Comparison of ENCODE assay signal across 22 cellular contexts in the genomic region with DNA sequence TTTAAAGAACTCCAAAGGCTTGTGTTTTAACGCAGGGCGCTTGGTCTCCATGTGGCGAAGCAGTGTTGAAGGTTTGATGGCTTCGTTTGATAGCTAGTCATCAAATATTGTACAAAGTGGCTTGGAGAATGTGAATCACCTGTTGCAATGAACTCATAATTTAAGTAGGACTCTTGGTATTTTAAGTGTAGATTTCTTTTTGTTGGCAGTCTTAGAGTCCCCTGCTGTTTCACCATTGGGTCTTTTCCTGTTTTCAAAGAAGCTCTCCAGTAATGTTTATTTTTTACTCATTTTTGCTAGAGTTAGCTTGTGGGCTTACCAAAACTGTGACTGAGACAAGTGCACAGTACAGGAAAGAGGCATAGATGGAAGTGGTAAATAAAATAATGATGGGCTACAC. TPM values are rescaled to one million over a fixed set of nuclear protein-coding genes. Genes with fewer than 3 reads are reported as not detected.
DNase-seq lines count a peak whose midpoint lies in the region; ATAC-seq and TF ChIP-seq lines count a peak whose summit lies in the region.
"Had no signal": no experiment of that assay in that cellular context is flagged by ENCODE, and none has a peak within 500 bp of the region (broad histone marks: within the 10 kb centered on the region; RNA-seq: fewer than 3 reads in every experiment).

No MANE protein-coding gene starts in this region.

- peaks cover 90% of the 10 kb centered on the region for H3K79me2 ChIP-seq in PC-9 (ENCODE audit: low read depth)

- H3K4me2 ChIP-seq in PC-9: peak overlapping the region; percentile 39
- H3K4me2 ChIP-seq: BLaER1 had no signal

- no peaks in the 10 kb centered on the region for H3K9me2 ChIP-seq in PC-9 (ENCODE audit: insufficient read depth)

- H3K4me1 Mint-ChIP-seq in MCF 10A (ENCODE audit: insufficient read depth, unreplicated experiment): peaks cover 26% of the 10 kb centered on the region
- peaks cover 0 to 3% (median 0%) of the 10 kb centered on the region in 7 donors for H3K4me1 Mint-ChIP-seq in naive thymus-derived CD4-positive, alpha-beta T cell
- H3K4me1 Mint-ChIP-seq: CD4-positive, CD25-positive, alpha-beta regulatory T cell had no signal

- ATAC-seq in GM21528 (IDR thresholded peaks at IDR 0.05; ENCODE audit: low FRiP score, unreplicated experiment): no peak
- no peak for ATAC-seq in right lobe of liver
- no peak for ATAC-seq in GM19467 (IDR thresholded peaks at IDR 0.05; ENCODE audit: unreplicated experiment)
- ATAC-seq in naive thymus-derived CD4-positive, alpha-beta T cell: no peak
- ATAC-seq: K562 had no signal

- CTCF ChIA-PET in MCF 10A (lab: Yijun Ruan, JAX): interaction anchor here (0.6 to 5.7 kb wide), 7 partner anchors 9 to 175 kb away, joined by 3 to 37 read pairs (median 5); partner anchors contain the start of gene RASAL2
- CTCF ChIA-PET in PC-9 (lab: Charles Lee): interaction anchor here (0.6 kb wide), 1 partner anchor 18 kb away, joined by 3 read pairs; no protein-coding TSS in a partner anchor
- CTCF ChIA-PET in naive thymus-derived CD4-positive, alpha-beta T cell (lab: Charles Lee): no interaction called here

- H3K9me3 ChIP-seq in breast epithelium: peaks cover 0 to 5% of the 10 kb centered on the region in 2 donors
- H3K9me3 ChIP-seq in PC-9 (ENCODE audit: insufficient read depth, low read depth): peaks cover 4% of the 10 kb centered on the region; the same call in 1 of the 2 replicates
- H3K9me3 ChIP-seq in right lobe of liver: no peaks in the 10 kb centered on the region
- H3K9me3 ChIP-seq in naive thymus-derived CD4-positive, alpha-beta T cell (ENCODE audit: control insufficient read depth in 2 of 3, low read length in 3 of 3): no peaks in the 10 kb centered on the region
- H3K9me3 ChIP-seq: BLaER1, HAP-1, Peyer's patch had no signal

- H3K27me3 Mint-ChIP-seq in MCF 10A (ENCODE audit: insufficient read depth, unreplicated experiment): no peaks in the 10 kb centered on the region
- H3K27me3 Mint-ChIP-seq in naive thymus-derived CD4-positive, alpha-beta T cell: peaks cover 0 to 4% (median 0%) of the 10 kb centered on the region in 5 donors
- H3K27me3 Mint-ChIP-seq: CD4-positive, CD25-positive, alpha-beta regulatory T cell had no signal

- H3K27me3 ChIP-seq in breast epithelium: no peaks in the 10 kb centered on the region
- H3K27me3 ChIP-seq in PC-9 (ENCODE audit: insufficient read depth, low read depth): no peaks in the 10 kb centered on the region
- H3K27me3 ChIP-seq in right lobe of liver: no peaks in the 10 kb centered on the region
- no peaks in the 10 kb centered on the region for H3K27me3 ChIP-seq in naive thymus-derived CD4-positive, alpha-beta T cell (ENCODE audit: control insufficient read depth in 2 of 2, insufficient read depth in 2 of 2, low read length in 2 of 2)
- H3K27me3 ChIP-seq: BLaER1, Peyer's patch had no signal

- H3F3A ChIP-seq in PC-9 (ENCODE audit: insufficient read depth, low read depth): peaks cover 17% of the 10 kb centered on the region

- DNase-seq in MCF 10A (ENCODE audit: unreplicated experiment): no peak
- no peak for DNase-seq in breast epithelium (ENCODE audit: low spot score in 2 of 2)
- no peak for DNase-seq in PC-9
- no peak for DNase-seq in epithelial cell of prostate (ENCODE audit: low read depth, low spot score)
- DNase-seq in right lobe of liver: no peak
- DNase-seq in naive thymus-derived CD4-positive, alpha-beta T cell: no peak
- DNase-seq: 8988T; CD4-positive, CD25-positive, alpha-beta regulatory T cell; GOT3; NCI-H1105; NCI-H1436 treated with DMSO at 0.1 percent for 48 hours; NCI-H187 treated with DMSO at 0.1 percent for 48 hours; NCI-H524 treated with DMSO at 0.1 percent for 48 hours; NCI-H774; NK-92 treated with Interleukin-12 subunit alpha and Interleukin-12 subunit beta, amount 100 ng/mL, for 24 hours; Peyer's patch; SHP77 treated with DMSO at 0.1 percent for 48 hours had no signal

- TF ChIP-seq POLR2A in breast epithelium (IDR thresholded peaks at IDR 0.05) (no peak), right lobe of liver (IDR thresholded peaks at IDR 0.05) (no peak)

- peak overlapping the region; percentile 52 for H3K27ac Mint-ChIP-seq in MCF 10A (ENCODE audit: low read depth, unreplicated experiment)
- H3K27ac Mint-ChIP-seq in naive thymus-derived CD4-positive, alpha-beta T cell: no peak overlapping the region
- H3K27ac Mint-ChIP-seq: CD4-positive, CD25-positive, alpha-beta regulatory T cell had no signal

- no peaks in the 10 kb centered on the region for H3K9me3 Mint-ChIP-seq in MCF 10A (ENCODE audit: unreplicated experiment)
- peaks cover 0 to 11% (median 0%) of the 10 kb centered on the region in 11 donors for H3K9me3 Mint-ChIP-seq in naive thymus-derived CD4-positive, alpha-beta T cell

- no peaks in the 10 kb centered on the region for H4K20me1 ChIP-seq in PC-9 (ENCODE audit: insufficient read depth)
- H4K20me1 ChIP-seq: BLaER1 had no signal

- BruUV-seq in MCF 10A (replicated peaks; lab: Mats Ljungman, UMichigan): no TSS peak
- BruUV-seq in PC-9 (replicated peaks; lab: Mats Ljungman, UMichigan): no TSS peak

- no peak overlapping the region for H3K4me3 Mint-ChIP-seq in MCF 10A (ENCODE audit: unreplicated experiment)
- H3K4me3 Mint-ChIP-seq in naive thymus-derived CD4-positive, alpha-beta T cell: no peak overlapping the region
- H3K4me3 Mint-ChIP-seq: CD4-positive, CD25-positive, alpha-beta regulatory T cell had no signal

- H3K4me3 ChIP-seq in breast epithelium (no peak overlapping the region), PC-9 (no peak overlapping the region), right lobe of liver (no peak overlapping the region)
- H3K4me3 ChIP-seq in naive thymus-derived CD4-positive, alpha-beta T cell (ENCODE audit: low read length): no peak overlapping the region
- H3K4me3 ChIP-seq: BLaER1, HAP-1, K562, Peyer's patch had no signal

- H3K4me1 ChIP-seq in breast epithelium (no peaks in the 10 kb centered on the region), PC-9 (replicated peaks; ENCODE audit: insufficient read depth) (peaks cover 26% of the 10 kb centered on the region), right lobe of liver (no peaks in the 10 kb centered on the region)
- no peaks in the 10 kb centered on the region for H3K4me1 ChIP-seq in naive thymus-derived CD4-positive, alpha-beta T cell (ENCODE audit: control insufficient read depth in 2 of 2, insufficient read depth in 2 of 2, low read length in 2 of 2)
- H3K4me1 ChIP-seq: BLaER1, Peyer's patch had no signal

- TF ChIP-seq CTCF in MCF 10A (IDR thresholded peaks at IDR 0.05; ENCODE audit: unreplicated experiment) (no peak), breast epithelium (IDR thresholded peaks at IDR 0.05) (no peak), PC-9 (conservative IDR thresholded peaks at IDR 0.05) (no peak), right lobe of liver (IDR thresholded peaks at IDR 0.05) (no peak)

- 79% methylated on average over 4 of the region's 4 CpGs for WGBS in right lobe of liver (ENCODE audit: insufficient coverage, low coverage, low lambda C conversion rate, missing lambda C conversion rate)

- H3K27ac ChIP-seq in breast epithelium: no peak overlapping the region
- peak overlapping the region; percentile 33; the same call in 1 of the 2 replicates for H3K27ac ChIP-seq in PC-9
- H3K27ac ChIP-seq in epithelial cell of prostate: peak overlapping the region; percentile 25
- H3K27ac ChIP-seq in right lobe of liver: no peak overlapping the region
- no peak overlapping the region for H3K27ac ChIP-seq in naive thymus-derived CD4-positive, alpha-beta T cell (ENCODE audit: low read depth, low read length)
- H3K27ac ChIP-seq: BLaER1, Peyer's patch had no signal

- peaks cover 5% of the 10 kb centered on the region for H3K36me3 Mint-ChIP-seq in MCF 10A (ENCODE audit: insufficient read depth, unreplicated experiment)
- no peaks in the 10 kb centered on the region for H3K36me3 Mint-ChIP-seq in naive thymus-derived CD4-positive, alpha-beta T cell
- H3K36me3 Mint-ChIP-seq: CD4-positive, CD25-positive, alpha-beta regulatory T cell had no signal

- POLR2A ChIA-PET in MCF 10A (lab: Yijun Ruan, JAX) (interaction anchor here (1.5 to 2.8 kb wide), 6 partner anchors 9 to 26 kb away, joined by 4 to 9 read pairs (median 6); partner anchors contain the start of gene RASAL2), PC-9 (lab: Charles Lee; ENCODE audit: unreplicated experiment) (interaction anchor here (0.7 kb wide), 2 partner anchors 20 to 60 kb away, joined by 3 to 4 read pairs; no protein-coding TSS in a partner anchor)
- POLR2A ChIA-PET in naive thymus-derived CD4-positive, alpha-beta T cell (lab: Charles Lee): no interaction called here

- intact Hi-C loops in MCF 10A (cut with micrococcal nuclease) (no loop called here), breast epithelium (cut with DNase I; ENCODE audit: low total_unique reads) (no loop called here), PC-9 (cut with micrococcal nuclease; ENCODE audit: unreplicated experiment) (loop anchor here (10.0 kb wide), 2 partner anchors 145 to 415 kb away; no protein-coding TSS in a partner anchor), right lobe of liver (cut with DNase I) (no loop called here)
- intact Hi-C loops in naive thymus-derived CD4-positive, alpha-beta T cell (cut with micrococcal nuclease): no loop called here

- H3K36me3 ChIP-seq in breast epithelium: no peaks in the 10 kb centered on the region
- H3K36me3 ChIP-seq in PC-9 (ENCODE audit: low read depth): peaks cover 6% of the 10 kb centered on the region
- H3K36me3 ChIP-seq in right lobe of liver: no peaks in the 10 kb centered on the region
- no peaks in the 10 kb centered on the region for H3K36me3 ChIP-seq in naive thymus-derived CD4-positive, alpha-beta T cell (ENCODE audit: control insufficient read depth in 2 of 3, insufficient read depth in 3 of 3, low read length in 3 of 3)
- H3K36me3 ChIP-seq: BLaER1, HAP-1, Peyer's patch had no signal

- H2AFZ ChIP-seq in PC-9: no peak overlapping the region

RNA-seq across cellular contexts. Expression of gene RASAL2, which starts 26.2 kb away (rescaled TPM):
- total RNA-seq in MCF 10A (2022) (56.9 and 62.4 TPM in 2 replicates), breast epithelium (10 to 100 TPM; 28.5 to 41.0 (median 40.5) TPM), PC-9 (2021) (47.8 and 54.1 TPM in 2 replicates), right lobe of liver (1 to 10 TPM; 3.6 to 6.0 (median 5.2) TPM)
- total RNA-seq in naive thymus-derived CD4-positive, alpha-beta T cell: under 1 TPM in 4 of 5 experiments, not detected in 1; 0.11 to 0.69 (median 0.15) TPM
- not detected for polyA plus RNA-seq in naive thymus-derived CD4-positive, alpha-beta T cell
- total RNA-seq: CD4-positive, CD25-positive, alpha-beta regulatory T cell had no signal
- polyA plus RNA-seq: CD4-positive, CD25-positive, alpha-beta regulatory T cell had no signal

Comparison
In these comparisons a context has a peak if more than half of its experiments do, and no peak if none do; other contexts are left out.
1. H3K27ac ChIP-seq: peak in PC-9 (single experiment) and epithelial cell of prostate (single experiment); none in breast epithelium (0 of 2), right lobe of liver (0 of 3) and naive thymus-derived CD4-positive, alpha-beta T cell (single experiment).